Comparison of ENCODE assay signal across 1 cellular context in the genomic region with DNA sequence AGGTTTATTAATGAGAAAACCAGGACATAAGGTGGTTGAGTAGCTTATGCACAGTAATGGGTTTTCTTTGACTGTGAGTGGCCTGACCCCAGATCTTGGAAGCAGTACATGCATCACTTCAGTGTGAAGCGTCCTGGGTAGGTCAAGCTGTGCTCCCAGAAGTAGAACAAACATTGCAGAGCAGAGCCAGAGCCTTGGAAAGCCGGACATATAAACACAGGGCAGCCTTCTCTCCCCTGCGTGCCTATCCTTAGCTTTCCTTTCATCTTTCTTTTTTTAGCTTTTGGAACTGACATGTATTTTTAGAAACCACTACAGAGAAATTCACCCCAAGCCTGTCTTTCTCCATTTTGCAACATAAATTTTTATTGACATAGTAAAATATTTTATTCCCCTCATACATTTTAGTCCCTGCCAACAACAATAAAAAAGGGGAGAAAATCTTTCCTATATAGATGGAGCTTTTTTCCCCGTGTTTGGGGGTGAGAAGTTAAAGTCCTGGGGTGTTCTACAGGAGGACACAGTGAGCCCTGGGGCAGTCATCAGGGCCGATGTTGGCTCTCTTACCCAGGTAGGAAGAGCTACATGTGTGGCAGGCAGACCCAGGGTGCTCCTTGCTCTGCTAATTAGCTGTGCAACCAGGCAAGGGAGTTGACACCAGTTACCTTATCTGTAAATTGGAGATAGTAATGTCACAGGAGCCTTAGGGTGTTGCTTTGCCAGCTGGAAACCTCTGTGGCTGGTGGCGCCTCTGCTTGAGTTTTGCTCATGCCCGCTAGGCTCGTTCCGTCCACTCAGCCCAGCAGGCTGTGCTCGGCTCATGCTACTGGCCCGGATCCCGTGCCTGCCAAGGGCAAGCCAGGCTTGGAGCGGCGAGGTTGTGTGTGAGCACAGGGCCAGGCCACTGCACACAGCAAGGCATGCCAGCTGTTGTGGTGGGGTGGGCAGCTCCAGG.
TF ChIP-seq lines count a peak whose summit lies in the region.

No MANE protein-coding gene starts in this region.

TF ChIP-seq in SK-N-SH treated with all-trans-retinoic acid at 6 μM for 48 hours, 23 proteins besides CTCF, POLR2A, EP300 and RAD21 (continued from another document):
- no peak for TF ChIP-seq ZNF8 (CRISPR knock-in tag; IDR thresholded peaks at IDR 0.05)
- TF ChIP-seq RARB (CRISPR knock-in tag; IDR thresholded peaks at IDR 0.05): no peak
- TF ChIP-seq ZNF565 (CRISPR knock-in tag; conservative IDR thresholded peaks at IDR 0.05; ENCODE audit: low read depth): no peak
- no peak for TF ChIP-seq ESRRG (CRISPR knock-in tag; IDR thresholded peaks at IDR 0.05)
- TF ChIP-seq OSR1 (CRISPR knock-in tag; IDR thresholded peaks at IDR 0.05): no peak
- TF ChIP-seq ZNF70 (CRISPR knock-in tag; IDR thresholded peaks at IDR 0.05): no peak
- TF ChIP-seq ZFP3 (CRISPR knock-in tag; IDR thresholded peaks at IDR 0.05): no peak
- TF ChIP-seq CSDC2 (CRISPR knock-in tag; IDR thresholded peaks at IDR 0.05): no peak
- no peak for TF ChIP-seq TCF4 (CRISPR knock-in tag; IDR thresholded peaks at IDR 0.05; ENCODE audit: borderline replicate concordance)
- no peak for TF ChIP-seq BACH2 (CRISPR knock-in tag; IDR thresholded peaks at IDR 0.05; ENCODE audit: borderline replicate concordance)
- no peak for TF ChIP-seq ISL1 (CRISPR knock-in tag; IDR thresholded peaks at IDR 0.05)
TF ChIP-seq in SK-N-SH treated with all-trans-retinoic acid at 6 μM for 48 hours: peak in this region for 0.
